In genomic region chr1:219792337-219793021, GRCh38 we compare ENCODE assay signal across 14 cellular contexts.
DNase-seq lines count a peak whose midpoint lies in the region; ATAC-seq and TF ChIP-seq lines count a peak whose summit lies in the region.
"Had no signal": no experiment of that assay in that cellular context is flagged by ENCODE, and none has a peak within 500 bp of the region (broad histone marks: within the 10 kb centered on the region; RNA-seq: fewer than 3 reads in every experiment).

No MANE protein-coding gene starts in this region.

- no peaks in the 10 kb centered on the region for H3K79me2 ChIP-seq in neural progenitor cell (ENCODE audit: low read depth)

- H3K9me3 ChIP-seq in left ventricle myocardium inferior (replicated peaks) (peaks cover 9% of the 10 kb centered on the region), neural progenitor cell (ENCODE audit: low read depth) (no peaks in the 10 kb centered on the region)
- H3K9me3 ChIP-seq: ascending aorta had no signal

- H3K27ac ChIP-seq in left ventricle myocardium inferior (replicated peaks) (peak overlapping the region; percentile 19), neural progenitor cell (no peak overlapping the region)
- H3K27ac ChIP-seq: ascending aorta had no signal

- TF ChIP-seq CTCF in AG09309 (IDR thresholded peaks at IDR 0.05; ENCODE audit: control insufficient read depth, insufficient read depth, low read depth, low read length, missing control alignments) (no peak), HFF-Myc (IDR thresholded peaks at IDR 0.05; ENCODE audit: low read depth, low read length, missing control alignments) (no peak), left ventricle myocardium inferior (IDR thresholded peaks at IDR 0.05; ENCODE audit: borderline replicate concordance) (no peak), neural progenitor cell (IDR thresholded peaks at IDR 0.05) (no peak)

- H3K36me3 Mint-ChIP-seq in neural progenitor cell, result peaks cover 9% of the 10 kb centered on the region
- H3K36me3 Mint-ChIP-seq: CD4-positive, CD25-positive, alpha-beta regulatory T cell; WTC11 had no signal

- peaks cover 15% of the 10 kb centered on the region for H3K9me3 Mint-ChIP-seq in neural progenitor cell

- DNase-seq in AG09309 (ENCODE audit: low read depth), result peak; percentile 66
- DNase-seq in HFF-Myc (ENCODE audit: extremely low read depth, low read depth), result peak; percentile 98
- peak; percentile 54 for DNase-seq in astrocyte of the hippocampus (ENCODE audit: low read depth, low spot score)
- no peak for DNase-seq in left ventricle myocardium inferior
- no peak for DNase-seq in activated effector memory CD4-positive, alpha-beta T cell treated with Interleukin-2 at 50 U/mL for 16 hours
- DNase-seq in neural progenitor cell (ENCODE audit: low spot score), result no peak
- no peak for DNase-seq in GM19240 (ENCODE audit: insufficient read length, low spot score)
- DNase-seq: activated T-cell treated with anti-CD3 and anti-CD28 coated beads, Interleukin-2, amount 50 U/mL, for 24 hours; CD4-positive, CD25-positive, alpha-beta regulatory T cell; NCI-H510A had no signal

- peaks cover 5% of the 10 kb centered on the region for H3K27me3 Mint-ChIP-seq in neural progenitor cell (ENCODE audit: insufficient read depth, low read depth)
- H3K27me3 Mint-ChIP-seq: CD4-positive, CD25-positive, alpha-beta regulatory T cell had no signal

- H2AFZ ChIP-seq in neural progenitor cell (replicated peaks), result no peak overlapping the region

- H3K4me2 ChIP-seq in neural progenitor cell, result no peak overlapping the region

- ATAC-seq in activated CD4-positive, CD25-positive, alpha-beta regulatory T cell treated with anti-CD3 and anti-CD28 coated beads, Interleukin-2, amount 50 U/mL, for 24 hours, result no peak
- ATAC-seq: esophagus mucosa, WTC11 had no signal

- H3F3A ChIP-seq in neural progenitor cell (ENCODE audit: low read depth), result no peaks in the 10 kb centered on the region

- H3K27ac Mint-ChIP-seq in neural progenitor cell, result no peak overlapping the region
- H3K27ac Mint-ChIP-seq: activated T-cell treated with anti-CD3 and anti-CD28 coated beads, Interleukin-2, amount 50 U/mL, for 24 hours; CD4-positive, CD25-positive, alpha-beta regulatory T cell; WTC11 had no signal

- intact Hi-C loops in left ventricle myocardium inferior (cut with micrococcal nuclease), result no loop called here

- no peak overlapping the region for H3K9ac ChIP-seq in neural progenitor cell

- H3K4me1 ChIP-seq in left ventricle myocardium inferior (peaks cover 22% of the 10 kb centered on the region), neural progenitor cell (peaks cover 3% of the 10 kb centered on the region)
- H3K4me1 ChIP-seq: ascending aorta had no signal

- H3K27me3 ChIP-seq in left ventricle myocardium inferior (ENCODE audit: low read depth) (no peaks in the 10 kb centered on the region), neural progenitor cell (no peaks in the 10 kb centered on the region)
- H3K27me3 ChIP-seq: ascending aorta had no signal

- H3K36me3 ChIP-seq in left ventricle myocardium inferior (no peaks in the 10 kb centered on the region), neural progenitor cell (no peaks in the 10 kb centered on the region)
- H3K36me3 ChIP-seq: ascending aorta had no signal

- H3K4me3 Mint-ChIP-seq in neural progenitor cell, result no peak overlapping the region
- H3K4me3 Mint-ChIP-seq: activated T-cell treated with anti-CD3 and anti-CD28 coated beads, Interleukin-2, amount 50 U/mL, for 24 hours; CD4-positive, CD25-positive, alpha-beta regulatory T cell; WTC11 had no signal

- peaks cover 50% of the 10 kb centered on the region for H3K4me1 Mint-ChIP-seq in neural progenitor cell
- H3K4me1 Mint-ChIP-seq: CD4-positive, CD25-positive, alpha-beta regulatory T cell had no signal

- H3K4me3 ChIP-seq in AG09309 (ENCODE audit: control insufficient read depth, low read depth, low read length) (no peak overlapping the region), HFF-Myc (replicated peaks; ENCODE audit: low read depth, low read length) (no peak overlapping the region), left ventricle myocardium inferior (no peak overlapping the region), neural progenitor cell (no peak overlapping the region)
- H3K4me3 ChIP-seq: ascending aorta had no signal

- no peaks in the 10 kb centered on the region for H4K20me1 ChIP-seq in neural progenitor cell (ENCODE audit: low read depth)

Comparison
In these comparisons a context has a peak if more than half of its experiments do, and no peak if none do; other contexts are left out.
1. DNase-seq: peak in AG09309 (single experiment), HFF-Myc (single experiment) and astrocyte of the hippocampus (single experiment); none in left ventricle myocardium inferior (single experiment), activated effector memory CD4-positive, alpha-beta T cell treated with Interleukin-2 at 50 U/mL for 16 hours (single experiment), neural progenitor cell (single experiment) and GM19240 (single experiment).